18 cellular contexts compared by ENCODE assay signal in the genomic region with DNA sequence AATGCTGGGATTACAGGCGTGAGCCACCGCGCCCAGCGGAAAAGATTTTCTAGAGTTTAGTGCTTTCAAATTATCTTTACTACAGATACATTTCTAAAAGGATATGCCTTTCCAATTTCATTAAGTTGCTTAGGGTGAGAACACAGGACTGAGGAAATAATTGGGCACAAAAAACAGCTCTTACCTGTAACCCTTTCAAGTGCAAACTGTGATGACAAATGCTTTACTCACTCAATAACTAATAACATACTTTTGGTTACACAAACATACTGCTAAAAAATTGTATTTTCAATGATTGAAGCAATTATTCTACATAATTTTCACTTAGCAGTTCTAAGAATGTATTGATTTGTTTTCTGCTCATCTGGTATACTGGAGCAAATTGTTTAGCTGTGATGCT. TPM values are rescaled to one million over a fixed set of nuclear protein-coding genes. Genes with fewer than 3 reads are reported as not detected.
"Had no signal": no experiment of that assay in that cellular context is flagged by ENCODE, and none has a peak within 500 bp of the region (broad histone marks: within the 10 kb centered on the region; RNA-seq: fewer than 3 reads in every experiment).

No MANE protein-coding gene starts in this region.

- H3K27me3 ChIP-seq: gastroesophageal sphincter, neutrophil, right atrium auricular region, sigmoid colon, stomach had no signal

- H3K4me3 ChIP-seq: gastroesophageal sphincter, mucosa of descending colon, right atrium auricular region, sigmoid colon, skin epidermis, stomach had no signal

- H3K27ac Mint-ChIP-seq: naive thymus-derived CD8-positive, alpha-beta T cell had no signal

- H3K4me1 Mint-ChIP-seq: naive thymus-derived CD8-positive, alpha-beta T cell had no signal

- ATAC-seq: esophagus mucosa; gastroesophageal sphincter; left colon; left ventricle myocardium superior; mucosa of descending colon; naive thymus-derived CD8-positive, alpha-beta T cell had no signal

- H3K36me3 Mint-ChIP-seq: naive thymus-derived CD8-positive, alpha-beta T cell had no signal

- H3K4me3 Mint-ChIP-seq: naive thymus-derived CD8-positive, alpha-beta T cell had no signal

- H3K36me3 ChIP-seq: gastroesophageal sphincter, neutrophil, right atrium auricular region, sigmoid colon, stomach had no signal

- DNase-seq: glutamatergic neuron; left colon; left ventricle myocardium superior; mucosa of descending colon; naive thymus-derived CD8-positive, alpha-beta T cell; posterior cingulate gyrus; sigmoid colon; stimulated activated CD4-positive, alpha-beta T cell treated with anti-CD3 and anti-CD28 coated beads, Interleukin-12 subunit alpha, Interleukin-12 subunit beta, amount 100 ng/mL, for 4 hours; stimulated activated naive CD4-positive, alpha-beta T cell; stomach; substantia nigra; trophoblast cell had no signal

- H3K27ac ChIP-seq: gastroesophageal sphincter, neutrophil, right atrium auricular region, sigmoid colon, skin epidermis, stomach had no signal

- H3K4me1 ChIP-seq: gastroesophageal sphincter, sigmoid colon, stomach had no signal

- H3K9me3 ChIP-seq: gastroesophageal sphincter, mucosa of descending colon, neutrophil, right atrium auricular region, sigmoid colon, stomach had no signal

- H3K9me3 Mint-ChIP-seq: naive thymus-derived CD8-positive, alpha-beta T cell had no signal

RNA-seq across cellular contexts. Expression of a gene that starts 56.8 kb away (rescaled TPM):
- polyA plus RNA-seq: neural cell had no signal
